10 cellular contexts compared by ENCODE assay signal in genomic region chr11:130165601-130166456, GRCh38. TPM values are rescaled to one million over a fixed set of nuclear protein-coding genes. Genes with fewer than 3 reads are reported as not detected.
DNase-seq lines count a peak whose midpoint lies in the region; ATAC-seq, FAIRE-seq and TF ChIP-seq lines count a peak whose summit lies in the region.
"Had no signal": no experiment of that assay in that cellular context is flagged by ENCODE, and none has a peak within 500 bp of the region (broad histone marks: within the 10 kb centered on the region; RNA-seq: fewer than 3 reads in every experiment).

No MANE protein-coding gene starts in this region.

- CTCF ChIA-PET in A549 (lab: Yijun Ruan, JAX), result interaction anchor here (1.1 to 2.2 kb wide), 2 partner anchors 8 to 20 kb away, joined by 3 to 5 read pairs; no protein-coding TSS in a partner anchor

- no peak overlapping the region for H3K18ac ChIP-seq in neuronal stem cell (ENCODE audit: low read length)

- H3K14ac ChIP-seq in neuronal stem cell (ENCODE audit: low read length), result no peak overlapping the region

- H3K36me3 ChIP-seq in SU-DHL-6 (ENCODE audit: low read length) (no peaks in the 10 kb centered on the region), neuronal stem cell (replicated peaks in 1 of 2; ENCODE audit: control insufficient read depth in 2 of 2, insufficient read depth in 2 of 2, low read length in 2 of 2) (no peaks in the 10 kb centered on the region)

- POLR2A ChIA-PET in A549 (lab: Yijun Ruan, JAX), result no interaction called here

- H2AK5ac ChIP-seq in neuronal stem cell (ENCODE audit: low read depth, low read length), result no peak overlapping the region

- peak overlapping the region; percentile 95 to 99 (median 99) for H3K27ac Mint-ChIP-seq in IgD-negative memory B cell
- H3K27ac Mint-ChIP-seq in activated naive CD8-positive, alpha-beta T cell treated with anti-CD3 and anti-CD28 coated beads for 36 hours, result no peak overlapping the region
- H3K27ac Mint-ChIP-seq: activated T-helper 2 cell treated with anti-CD3 and anti-CD28 coated beads, Interferon-gamma antibody, Interleukin-2, Interleukin-4, amounts not matched to agents 10 μg/mL and 5 μg/mL and 100 μg/mL, durations not matched to agents 14 hours and 24 hours and 36 hours had no signal

- TF ChIP-seq POLR2A in A549 (IDR thresholded peaks at IDR 0.05; ENCODE audit: low read length), result no peak

- no peaks in the 10 kb centered on the region for H3K79me1 ChIP-seq in neuronal stem cell (ENCODE audit: low read depth, low read length)

- no peak for FAIRE-seq in A549 (lab: Jason Lieb, UNC)

- H3K4me3 Mint-ChIP-seq in IgD-negative memory B cell, result peak overlapping the region; percentile 14 to 88 (median 54)
- H3K4me3 Mint-ChIP-seq in activated naive CD8-positive, alpha-beta T cell treated with anti-CD3 and anti-CD28 coated beads for 36 hours, result no peak overlapping the region

- H3F3A ChIP-seq in SU-DHL-6 (ENCODE audit: insufficient read depth), result peaks cover 40% of the 10 kb centered on the region

- no peak overlapping the region for H3K4me3 ChIP-seq in A549
- no peak overlapping the region for H3K4me3 ChIP-seq in SU-DHL-6 (ENCODE audit: insufficient read depth, low read length, poor library complexity, severe bottlenecking)
- no peak overlapping the region for H3K4me3 ChIP-seq in neuronal stem cell (ENCODE audit: low read length in 2 of 2)

- H2BK120ac ChIP-seq in neuronal stem cell (ENCODE audit: low read depth, low read length), result no peak overlapping the region

- no peak for TF ChIP-seq CTCF in A549 (IDR thresholded peaks at IDR 0.05)
- TF ChIP-seq CTCF in SU-DHL-6 (IDR thresholded peaks at IDR 0.05; ENCODE audit: insufficient read depth, low read length, poor library complexity, severe bottlenecking), result no peak

- H2BK12ac ChIP-seq in neuronal stem cell (ENCODE audit: low read length), result no peak overlapping the region

- DNase-seq in A549 (ENCODE audit: low read depth in 1 of 2, low spot score in 1 of 2) (no peak), kidney tubule cell (ENCODE audit: low spot score) (peak; percentile 32), neuronal stem cell (ENCODE audit: low spot score) (no peak)
- no peak for DNase-seq in activated naive CD8-positive, alpha-beta T cell treated with anti-CD3 and anti-CD28 coated beads for 36 hours
- DNase-seq: stimulated activated CD4-positive, alpha-beta T cell treated with anti-CD3 and anti-CD28 coated beads, Interleukin-4, amount 100 ng/mL, for 24 hours had no signal

- H3K4me1 Mint-ChIP-seq in IgD-negative memory B cell, result peaks cover 36 to 61% (median 56%) of the 10 kb centered on the region in 3 donors
- no peaks in the 10 kb centered on the region for H3K4me1 Mint-ChIP-seq in activated naive CD8-positive, alpha-beta T cell treated with anti-CD3 and anti-CD28 coated beads for 36 hours

- no peak overlapping the region for H2BK15ac ChIP-seq in neuronal stem cell (ENCODE audit: low read length)

- H3K27me3 ChIP-seq in SU-DHL-6 (ENCODE audit: low read length) (no peaks in the 10 kb centered on the region), neuronal stem cell (ENCODE audit: control insufficient read depth in 3 of 3, insufficient read depth in 3 of 3, low read depth in 1 of 3, low read length in 3 of 3) (peaks cover under 1 to 55% (median 18%) of the 10 kb centered on the region in 3 experiments)

- no peak for TF ChIP-seq RAD21 in A549 (conservative IDR thresholded peaks at IDR 0.05 in 1 of 2, IDR thresholded peaks at IDR 0.05 in 1 of 2)

- TF ChIP-seq EP300 in A549 (IDR thresholded peaks at IDR 0.05), result no peak

- H3K9me3 ChIP-seq in A549 (no peaks in the 10 kb centered on the region), SU-DHL-6 (ENCODE audit: insufficient read depth, low read length) (no peaks in the 10 kb centered on the region), neuronal stem cell (replicated peaks in 1 of 2; ENCODE audit: control insufficient read depth in 2 of 2, insufficient read depth in 1 of 2, low read depth in 1 of 2, low read length in 2 of 2) (peaks cover 0 to 3% of the 10 kb centered on the region in 2 donors)

- H3K27ac ChIP-seq in A549 (peak overlapping the region; percentile 67 to 79), SU-DHL-6 (ENCODE audit: low read depth, low read length) (peak overlapping the region; percentile 93), neuronal stem cell (replicated peaks; ENCODE audit: low read length) (no peak overlapping the region)

- H4K8ac ChIP-seq in neuronal stem cell (ENCODE audit: low read depth, low read length), result no peak overlapping the region

- no peak overlapping the region for H3K4ac ChIP-seq in neuronal stem cell (ENCODE audit: low read length)

- no peak overlapping the region for H3K23ac ChIP-seq in neuronal stem cell (ENCODE audit: low read depth, low read length, poor library complexity)

- WGBS in A549 (ENCODE audit: missing lambda C conversion rate), result 64% methylated on average over 9 of the region's 9 CpGs
- no CpG with 5 or more reads among the region's 9 CpGs for WGBS in neuronal stem cell (ENCODE audit: extremely low coverage in 2 of 2, insufficient read length in 2 of 2, insufficient replicate concordance in 1 of 2), 2 donors

- H3K4me1 ChIP-seq in A549 (peaks cover 24% of the 10 kb centered on the region), neuronal stem cell (ENCODE audit: control insufficient read depth in 2 of 2, insufficient read depth in 1 of 2, low read depth in 1 of 2, low read length in 2 of 2) (peaks cover 0 to 3% of the 10 kb centered on the region in 2 donors)

- no peak overlapping the region for H2AFZ ChIP-seq in SU-DHL-6 (ENCODE audit: low read depth, low read length, severe bottlenecking)
- H2AFZ ChIP-seq in neuronal stem cell (ENCODE audit: low read length), result no peak overlapping the region

- no peaks in the 10 kb centered on the region for H3K9me3 Mint-ChIP-seq in IgD-negative memory B cell
- no peaks in the 10 kb centered on the region for H3K9me3 Mint-ChIP-seq in activated naive CD8-positive, alpha-beta T cell treated with anti-CD3 and anti-CD28 coated beads for 36 hours
- H3K9me3 Mint-ChIP-seq: activated T-helper 2 cell treated with anti-CD3 and anti-CD28 coated beads, Interferon-gamma antibody, Interleukin-2, Interleukin-4, amounts not matched to agents 10 μg/mL and 5 μg/mL and 100 μg/mL, durations not matched to agents 14 hours and 24 hours and 36 hours had no signal

- H4K20me1 ChIP-seq in SU-DHL-6 (ENCODE audit: low read depth, low read length), result no peaks in the 10 kb centered on the region

- H3K79me2 ChIP-seq in SU-DHL-6 (ENCODE audit: insufficient read depth, low read length), result peaks cover 96% of the 10 kb centered on the region

- H3K9me2 ChIP-seq in SU-DHL-6 (replicated peaks; ENCODE audit: insufficient read depth, low read length), result no peaks in the 10 kb centered on the region

- peaks cover 5% of the 10 kb centered on the region for H3K36me3 Mint-ChIP-seq in IgD-negative memory B cell
- no peaks in the 10 kb centered on the region for H3K36me3 Mint-ChIP-seq in activated naive CD8-positive, alpha-beta T cell treated with anti-CD3 and anti-CD28 coated beads for 36 hours

- peaks cover 9% of the 10 kb centered on the region for H3K27me3 Mint-ChIP-seq in IgD-negative memory B cell
- peaks cover 63% of the 10 kb centered on the region for H3K27me3 Mint-ChIP-seq in activated naive CD8-positive, alpha-beta T cell treated with anti-CD3 and anti-CD28 coated beads for 36 hours

- H2BK5ac ChIP-seq in neuronal stem cell (ENCODE audit: low read length), result no peak overlapping the region

- H4K91ac ChIP-seq in neuronal stem cell (ENCODE audit: low read depth, low read length, poor library complexity), result no peak overlapping the region

- no peak; a peak in 2 of 6 replicates for ATAC-seq in A549
- ATAC-seq in GM18517 (IDR thresholded peaks at IDR 0.05; ENCODE audit: unreplicated experiment), result no peak
- no peak for ATAC-seq in GM21526 (IDR thresholded peaks at IDR 0.05; ENCODE audit: low FRiP score, unreplicated experiment)

- H3K4me2 ChIP-seq in A549 (peak overlapping the region; percentile 47), SU-DHL-6 (ENCODE audit: low read depth, low read length, poor library complexity, severe bottlenecking) (peak overlapping the region; percentile 80), neuronal stem cell (ENCODE audit: insufficient read depth, low read length, poor library complexity, severe bottlenecking) (no peak overlapping the region)

- peak overlapping the region; percentile 48 for H3K9ac ChIP-seq in SU-DHL-6 (ENCODE audit: low read length)
- H3K9ac ChIP-seq in neuronal stem cell (ENCODE audit: low read depth, low read length, poor library complexity), result no peak overlapping the region

TF ChIP-seq in A549, 52 proteins besides CTCF, POLR2A, EP300 and RAD21 (continues in another document):
- TF ChIP-seq NR3C1 (IDR thresholded peaks at IDR 0.05) (no peak), GATA3 (IDR thresholded peaks at IDR 0.05; ENCODE audit: borderline replicate concordance) (no peak), HDAC2 (IDR thresholded peaks at IDR 0.05) (no peak), HMGXB4 (CRISPR knock-in tag; IDR thresholded peaks at IDR 0.05; ENCODE audit: borderline replicate concordance) (no peak), MAX (IDR thresholded peaks at IDR 0.05) (no peak), KDM5A (IDR thresholded peaks at IDR 0.05) (no peak)

RNA-seq across cellular contexts. Expression of gene ST14, which starts 6.2 kb away (rescaled TPM):
- polyA plus RNA-seq in A549 (2011; rRNA removed) (0.17 TPM in 2 replicates), A549 (2017; fragmentation: RNase III; extraction: RNeasy Plus Mini Kit Qiagen cat#74134 plus additional on column Dnase treatment) (0.04 to 0.09 TPM (median 0.05 TPM) in 3 replicates), IgD-negative memory B cell (94.1 TPM)
- 0.05 and 0.06 TPM in 2 replicates for polyA plus RNA-seq in A549 (2012; cell fraction: cytosol; rRNA removed)
- polyA plus RNA-seq in A549 (2012; cell fraction: nucleus; rRNA removed), result 0.14 and 0.28 TPM in 2 replicates
- polyA minus RNA-seq in A549 (2011; rRNA and poly(A)+ RNA removed), result 0.04 TPM in 1 of 2 replicates, not detected in the other
- total RNA-seq in activated naive CD8-positive, alpha-beta T cell treated with anti-CD3 and anti-CD28 coated beads for 36 hours, result under 1 TPM; 0.14 to 0.48 TPM
- 0.73 TPM for polyA plus RNA-seq in neuronal stem cell (2013, experiment 1 of 2)
- 0.58 TPM for polyA plus RNA-seq in neuronal stem cell (2013, experiment 2 of 2)

Comparison
In these comparisons a context has a peak if more than half of its experiments do, and no peak if none do; other contexts are left out.
1. RNA of gene ST14, which starts 6.2 kb away (polyA plus RNA-seq): 94.1 TPM in IgD-negative memory B cell (single experiment); 0.04 to 0.28 TPM in A549; every median in the first group is over 10 times any median in the second.